8 cellular contexts compared by ENCODE assay signal in the genomic region with DNA sequence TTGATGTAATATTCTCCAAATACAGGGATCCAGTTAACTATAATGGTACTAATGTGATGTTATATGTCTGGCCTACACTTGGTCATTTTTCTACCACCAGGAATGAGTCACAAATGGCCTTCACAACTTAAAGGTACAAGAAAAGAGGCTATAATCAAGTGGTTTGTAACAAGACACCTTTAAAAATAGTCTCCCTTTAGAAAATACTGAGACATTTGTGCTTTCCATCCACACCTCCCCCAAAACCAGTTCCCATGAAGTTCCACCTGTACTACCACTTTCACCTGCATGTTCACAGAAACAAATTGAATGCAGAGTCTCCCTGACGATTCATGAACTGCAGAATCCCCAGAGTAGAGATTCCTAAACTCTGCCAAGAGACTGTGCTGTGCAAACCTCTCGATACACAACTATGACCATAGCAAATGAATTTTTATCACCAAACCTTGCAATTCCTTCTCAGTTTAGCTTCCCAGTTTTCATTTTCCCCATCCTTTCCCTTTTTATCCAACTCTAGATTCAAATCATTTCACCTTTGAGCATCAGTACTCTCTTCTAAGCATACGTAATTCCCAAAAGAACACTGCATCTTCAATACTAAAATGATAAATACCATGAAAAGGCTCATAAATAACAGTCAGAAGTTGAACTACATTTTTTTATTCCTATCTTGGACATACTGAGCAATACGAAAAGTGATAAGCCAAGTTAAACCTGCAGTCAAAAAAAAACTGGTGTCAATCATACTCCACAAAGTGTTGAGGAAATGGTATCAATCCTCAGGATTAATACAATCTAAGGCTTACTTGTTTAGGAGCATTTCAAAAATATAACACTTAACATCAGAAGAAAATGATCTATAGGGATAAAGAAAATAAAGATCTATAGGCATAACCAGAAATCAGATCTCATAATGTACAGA. TPM values are rescaled to one million over a fixed set of nuclear protein-coding genes. Genes with fewer than 3 reads are reported as not detected.
A peak's percentile ranks its signal among the peaks of the same experiment; 100 is the strongest.
DNase-seq lines count a peak whose midpoint lies in the region; ATAC-seq, FAIRE-seq and TF ChIP-seq lines count a peak whose summit lies in the region.

No MANE protein-coding gene starts in this region.

- peak; percentile 86 for FAIRE-seq in H54 (lab: Jason Lieb, UNC)

- ATAC-seq in RWPE2 (ENCODE audit: low read depth) (0 out of 3 replicates have a peak, but pooled peaks have one; percentile 0), GM19452 (IDR thresholded peaks at IDR 0.05; ENCODE audit: unreplicated experiment) (no peak), HG02870 (IDR thresholded peaks at IDR 0.05; ENCODE audit: unreplicated experiment) (no peak)

- TF ChIP-seq CTCF in RWPE2 (IDR thresholded peaks at IDR 0.05; ENCODE audit: poor library complexity, severe bottlenecking) (no peak), foreskin fibroblast (IDR thresholded peaks at IDR 0.05; ENCODE audit: low read depth, low read length) (no peak)

- TF ChIP-seq POLR2A in H54 (IDR thresholded peaks at IDR 0.05; ENCODE audit: low read depth, low read length) = no peak

- peak overlapping the region; percentile 95 for H3K27ac ChIP-seq in RWPE2 (ENCODE audit: poor library complexity, severe bottlenecking)
- H3K27ac ChIP-seq in skeletal muscle tissue (ENCODE audit: low read depth, low read length) = no peak overlapping the region

- peaks cover 54% of the 10 kb centered on the region for H3K36me3 ChIP-seq in RWPE2 (ENCODE audit: low read depth)
- peaks cover 3 to 8% (median 5%) of the 10 kb centered on the region in 3 donors for H3K36me3 ChIP-seq in skeletal muscle tissue (ENCODE audit: control insufficient read depth in 3 of 3, insufficient read depth in 3 of 3, low read length in 3 of 3)

- H3K4me3 ChIP-seq in RWPE2 (ENCODE audit: severe bottlenecking) (peak overlapping the region; percentile 80), foreskin fibroblast (ENCODE audit: low read depth in 1 of 2, low read length in 2 of 2) (peak overlapping the region; percentile 86 to 89), skeletal muscle tissue (ENCODE audit: low read length in 3 of 3) (peak overlapping the region; percentile 30 to 93 (median 64))

- no peak for DNase-seq in H54 (ENCODE audit: insufficient read length, low spot score)
- no peak for DNase-seq in RWPE2 (ENCODE audit: low spot score)
- peak; percentile 41 to 69 for DNase-seq in foreskin fibroblast
- no peak for DNase-seq in nucleus accumbens (lab: John Stamatoyannopoulos, UW)
- no peak for DNase-seq in RPMI8226

- peaks cover 66% of the 10 kb centered on the region for H3K4me1 ChIP-seq in RWPE2 (ENCODE audit: insufficient read depth, poor library complexity, severe bottlenecking)
- H3K4me1 ChIP-seq in skeletal muscle tissue (ENCODE audit: control insufficient read depth in 3 of 3, insufficient read depth in 3 of 3, low read length in 3 of 3) = peaks cover 2 to 43% (median 28%) of the 10 kb centered on the region in 3 donors

- peak overlapping the region in 2 of 3 donors; percentile 4 to 51 for H3K9ac ChIP-seq in skeletal muscle tissue (ENCODE audit: low read depth in 1 of 3, low read length in 3 of 3)

- H3K27me3 ChIP-seq in RWPE2 (ENCODE audit: insufficient read depth, poor library complexity, severe bottlenecking) (no peaks in the 10 kb centered on the region), skeletal muscle tissue (ENCODE audit: control insufficient read depth in 3 of 3, insufficient read depth in 3 of 3, low read length in 3 of 3) (no peaks in the 10 kb centered on the region)

- no peaks in the 10 kb centered on the region for H3K9me3 ChIP-seq in RWPE2 (ENCODE audit: severe bottlenecking)
- no peaks in the 10 kb centered on the region for H3K9me3 ChIP-seq in skeletal muscle tissue (ENCODE audit: control insufficient read depth in 3 of 3, low read length in 3 of 3)

RNA-seq across cellular contexts. Expression of a gene that starts 5.8 kb away (rescaled TPM):
- total RNA-seq in skeletal muscle tissue = 26.1 TPM

Comparison
In these comparisons a context has a peak if more than half of its experiments do, and no peak if none do; other contexts are left out.
1. DNase-seq: peak in foreskin fibroblast (2 of 2); none in H54 (single experiment), RWPE2 (single experiment), nucleus accumbens (0 of 56) and RPMI8226 (single experiment).
2. Peak in every context shown above with its lines, with median percentiles within 50 percentile points of each other: H3K4me3 ChIP-seq.